ENCODE assay signal across 8 cellular contexts in the genomic region with DNA sequence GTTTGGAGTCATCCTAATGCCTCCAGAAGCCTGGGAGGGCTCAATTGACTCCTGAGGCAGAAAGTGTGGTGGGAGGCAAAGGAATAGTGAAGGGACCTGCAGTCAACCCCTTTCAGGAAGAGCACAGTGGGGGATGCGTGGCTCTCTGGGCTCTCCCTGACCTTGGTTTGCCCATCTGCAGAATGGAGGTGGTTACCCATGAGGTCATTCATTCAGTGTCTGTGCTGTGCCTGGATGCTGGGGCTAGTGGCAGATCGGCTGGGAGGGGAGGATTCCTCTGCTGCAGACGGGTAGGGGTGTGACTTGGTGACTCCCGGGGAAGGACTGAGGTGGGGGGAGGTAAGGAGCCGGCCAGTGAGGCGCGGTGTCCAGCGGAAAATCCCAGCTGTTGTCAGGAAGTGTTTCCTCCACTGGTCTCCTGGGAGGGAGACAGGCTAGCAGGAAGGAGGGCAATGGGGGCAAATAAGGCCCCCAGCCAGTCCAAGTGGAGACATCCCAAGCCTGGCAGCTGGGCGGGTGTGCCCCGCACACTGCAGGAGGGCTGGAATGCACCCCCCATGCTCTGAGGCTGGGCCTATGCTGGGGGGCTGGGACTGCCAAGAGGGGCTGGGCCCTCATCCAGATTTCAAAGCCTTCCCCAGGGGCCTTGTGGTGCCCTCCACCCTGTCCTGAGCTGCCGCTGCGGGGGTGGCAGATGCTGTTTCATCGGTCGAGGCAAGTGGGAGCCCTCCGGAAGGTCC. TPM values are rescaled to one million over a fixed set of nuclear protein-coding genes. Genes with fewer than 3 reads are reported as not detected.
DNase-seq lines count a peak whose midpoint lies in the region; ATAC-seq, FAIRE-seq and TF ChIP-seq lines count a peak whose summit lies in the region.

No MANE protein-coding gene starts in this region.

- peak; percentile 85 for FAIRE-seq in RCC 7860 (lab: Jason Lieb, UNC)

- WGBS in ovary, 3 donors: 44 to 48% (median 44%) methylated on average over 10 to 15 of the region's 15 CpGs

- DNase-seq in GM12865 (ENCODE audit: low read depth) (peak; percentile 52), RCC 7860 (ENCODE audit: low spot score) (peak; percentile 97), fibroblast of gingiva (ENCODE audit: low read depth) (peak; percentile 78), ovary (no peak), GF-D8 (lab: John Stamatoyannopoulos, UW) (no peak), NOMO-1 (lab: John Stamatoyannopoulos, UW; ENCODE audit: unreplicated experiment in 2 of 2) (no peak)

- ATAC-seq in HG03175 (IDR thresholded peaks at IDR 0.05; ENCODE audit: unreplicated experiment) (no peak), GM21825 (IDR thresholded peaks at IDR 0.05; ENCODE audit: unreplicated experiment) (no peak)

- no peaks in the 10 kb centered on the region for H3K27me3 ChIP-seq in ovary

- TF ChIP-seq CTCF in GM12865 (IDR thresholded peaks at IDR 0.05; ENCODE audit: insufficient read depth, low read depth, low read length, missing control alignments): no peak
- no peak for TF ChIP-seq CTCF in ovary (IDR thresholded peaks at IDR 0.05)

- H3K4me3 ChIP-seq in GM12865 (ENCODE audit: low read depth, low read length) (peak overlapping the region; percentile 35), ovary (peak overlapping the region; percentile 16)

- TF ChIP-seq EP300 in ovary (IDR thresholded peaks at IDR 0.05): no peak

- intact Hi-C loops in ovary (cut with DNase I): no loop called here

- H3K9me3 ChIP-seq in ovary: no peaks in the 10 kb centered on the region

- no peak for TF ChIP-seq POLR2A in ovary (IDR thresholded peaks at IDR 0.05)

- no peaks in the 10 kb centered on the region for H3K36me3 ChIP-seq in ovary

- no peak overlapping the region for H3K27ac ChIP-seq in ovary

- H3K4me1 ChIP-seq in ovary (ENCODE audit: insufficient read depth): peaks cover 24% of the 10 kb centered on the region

RNA-seq across cellular contexts. Expression of gene CXXC5, which starts 10.9 kb away (rescaled TPM):
- total RNA-seq in ovary: 10 to 100 TPM in 2 of 7 donors, 1 to 10 TPM in 5; 4.4 to 35.7 (median 8.7) TPM
- 10 to 100 TPM in 1 of 2 donors, 1 to 10 TPM in 1; 7.0 to 28.2 TPM for polyA plus RNA-seq in ovary

Comparison
In these comparisons a context has a peak if more than half of its experiments do, and no peak if none do; other contexts are left out.
1. DNase-seq: peak in GM12865 (single experiment), RCC 7860 (single experiment) and fibroblast of gingiva (single experiment); none in ovary (0 of 5), GF-D8 (single experiment) and NOMO-1 (0 of 2).